2 cellular contexts compared by ENCODE assay signal in genomic region chr17:9230861-9231260, GRCh38.
TF ChIP-seq lines count a peak whose summit lies in the region.

No MANE protein-coding gene starts in this region.

TF ChIP-seq in SK-N-SH, 30 proteins besides CTCF, POLR2A, EP300 and RAD21:
- TF ChIP-seq, protein P1, sequence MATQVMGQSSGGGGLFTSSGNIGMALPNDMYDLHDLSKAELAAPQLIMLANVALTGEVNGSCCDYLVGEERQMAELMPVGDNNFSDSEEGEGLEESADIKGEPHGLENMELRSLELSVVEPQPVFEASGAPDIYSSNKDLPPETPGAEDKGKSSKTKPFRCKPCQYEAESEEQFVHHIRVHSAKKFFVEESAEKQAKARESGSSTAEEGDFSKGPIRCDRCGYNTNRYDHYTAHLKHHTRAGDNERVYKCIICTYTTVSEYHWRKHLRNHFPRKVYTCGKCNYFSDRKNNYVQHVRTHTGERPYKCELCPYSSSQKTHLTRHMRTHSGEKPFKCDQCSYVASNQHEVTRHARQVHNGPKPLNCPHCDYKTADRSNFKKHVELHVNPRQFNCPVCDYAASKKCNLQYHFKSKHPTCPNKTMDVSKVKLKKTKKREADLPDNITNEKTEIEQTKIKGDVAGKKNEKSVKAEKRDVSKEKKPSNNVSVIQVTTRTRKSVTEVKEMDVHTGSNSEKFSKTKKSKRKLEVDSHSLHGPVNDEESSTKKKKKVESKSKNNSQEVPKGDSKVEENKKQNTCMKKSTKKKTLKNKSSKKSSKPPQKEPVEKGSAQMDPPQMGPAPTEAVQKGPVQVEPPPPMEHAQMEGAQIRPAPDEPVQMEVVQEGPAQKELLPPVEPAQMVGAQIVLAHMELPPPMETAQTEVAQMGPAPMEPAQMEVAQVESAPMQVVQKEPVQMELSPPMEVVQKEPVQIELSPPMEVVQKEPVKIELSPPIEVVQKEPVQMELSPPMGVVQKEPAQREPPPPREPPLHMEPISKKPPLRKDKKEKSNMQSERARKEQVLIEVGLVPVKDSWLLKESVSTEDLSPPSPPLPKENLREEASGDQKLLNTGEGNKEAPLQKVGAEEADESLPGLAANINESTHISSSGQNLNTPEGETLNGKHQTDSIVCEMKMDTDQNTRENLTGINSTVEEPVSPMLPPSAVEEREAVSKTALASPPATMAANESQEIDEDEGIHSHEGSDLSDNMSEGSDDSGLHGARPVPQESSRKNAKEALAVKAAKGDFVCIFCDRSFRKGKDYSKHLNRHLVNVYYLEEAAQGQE (IDR thresholded peaks at IDR 0.05; ENCODE audit: low read depth, low read length) = peak; percentile 82; the same call in 1 of the 2 replicates
- TF ChIP-seq YY1 (IDR thresholded peaks at IDR 0.05; ENCODE audit: low read depth) = no peak
- TF ChIP-seq, protein P2, sequence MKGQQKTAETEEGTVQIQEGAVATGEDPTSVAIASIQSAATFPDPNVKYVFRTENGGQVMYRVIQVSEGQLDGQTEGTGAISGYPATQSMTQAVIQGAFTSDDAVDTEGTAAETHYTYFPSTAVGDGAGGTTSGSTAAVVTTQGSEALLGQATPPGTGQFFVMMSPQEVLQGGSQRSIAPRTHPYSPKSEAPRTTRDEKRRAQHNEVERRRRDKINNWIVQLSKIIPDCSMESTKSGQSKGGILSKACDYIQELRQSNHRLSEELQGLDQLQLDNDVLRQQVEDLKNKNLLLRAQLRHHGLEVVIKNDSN (IDR thresholded peaks at IDR 0.05; ENCODE audit: borderline replicate concordance, low read depth) = no peak

TF ChIP-seq in SK-N-SH treated with all-trans-retinoic acid at 6 μM for 48 hours, 23 proteins besides CTCF, POLR2A, EP300 and RAD21 (continued from another document):
- TF ChIP-seq, protein P3, sequence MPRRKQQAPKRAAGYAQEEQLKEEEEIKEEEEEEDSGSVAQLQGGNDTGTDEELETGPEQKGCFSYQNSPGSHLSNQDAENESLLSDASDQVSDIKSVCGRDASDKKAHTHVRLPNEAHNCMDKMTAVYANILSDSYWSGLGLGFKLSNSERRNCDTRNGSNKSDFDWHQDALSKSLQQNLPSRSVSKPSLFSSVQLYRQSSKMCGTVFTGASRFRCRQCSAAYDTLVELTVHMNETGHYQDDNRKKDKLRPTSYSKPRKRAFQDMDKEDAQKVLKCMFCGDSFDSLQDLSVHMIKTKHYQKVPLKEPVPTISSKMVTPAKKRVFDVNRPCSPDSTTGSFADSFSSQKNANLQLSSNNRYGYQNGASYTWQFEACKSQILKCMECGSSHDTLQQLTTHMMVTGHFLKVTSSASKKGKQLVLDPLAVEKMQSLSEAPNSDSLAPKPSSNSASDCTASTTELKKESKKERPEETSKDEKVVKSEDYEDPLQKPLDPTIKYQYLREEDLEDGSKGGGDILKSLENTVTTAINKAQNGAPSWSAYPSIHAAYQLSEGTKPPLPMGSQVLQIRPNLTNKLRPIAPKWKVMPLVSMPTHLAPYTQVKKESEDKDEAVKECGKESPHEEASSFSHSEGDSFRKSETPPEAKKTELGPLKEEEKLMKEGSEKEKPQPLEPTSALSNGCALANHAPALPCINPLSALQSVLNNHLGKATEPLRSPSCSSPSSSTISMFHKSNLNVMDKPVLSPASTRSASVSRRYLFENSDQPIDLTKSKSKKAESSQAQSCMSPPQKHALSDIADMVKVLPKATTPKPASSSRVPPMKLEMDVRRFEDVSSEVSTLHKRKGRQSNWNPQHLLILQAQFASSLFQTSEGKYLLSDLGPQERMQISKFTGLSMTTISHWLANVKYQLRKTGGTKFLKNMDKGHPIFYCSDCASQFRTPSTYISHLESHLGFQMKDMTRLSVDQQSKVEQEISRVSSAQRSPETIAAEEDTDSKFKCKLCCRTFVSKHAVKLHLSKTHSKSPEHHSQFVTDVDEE (CRISPR knock-in tag; IDR thresholded peaks at IDR 0.05) = no peak
